Comparison of ENCODE assay signal across 1 cellular context in the genomic region with DNA sequence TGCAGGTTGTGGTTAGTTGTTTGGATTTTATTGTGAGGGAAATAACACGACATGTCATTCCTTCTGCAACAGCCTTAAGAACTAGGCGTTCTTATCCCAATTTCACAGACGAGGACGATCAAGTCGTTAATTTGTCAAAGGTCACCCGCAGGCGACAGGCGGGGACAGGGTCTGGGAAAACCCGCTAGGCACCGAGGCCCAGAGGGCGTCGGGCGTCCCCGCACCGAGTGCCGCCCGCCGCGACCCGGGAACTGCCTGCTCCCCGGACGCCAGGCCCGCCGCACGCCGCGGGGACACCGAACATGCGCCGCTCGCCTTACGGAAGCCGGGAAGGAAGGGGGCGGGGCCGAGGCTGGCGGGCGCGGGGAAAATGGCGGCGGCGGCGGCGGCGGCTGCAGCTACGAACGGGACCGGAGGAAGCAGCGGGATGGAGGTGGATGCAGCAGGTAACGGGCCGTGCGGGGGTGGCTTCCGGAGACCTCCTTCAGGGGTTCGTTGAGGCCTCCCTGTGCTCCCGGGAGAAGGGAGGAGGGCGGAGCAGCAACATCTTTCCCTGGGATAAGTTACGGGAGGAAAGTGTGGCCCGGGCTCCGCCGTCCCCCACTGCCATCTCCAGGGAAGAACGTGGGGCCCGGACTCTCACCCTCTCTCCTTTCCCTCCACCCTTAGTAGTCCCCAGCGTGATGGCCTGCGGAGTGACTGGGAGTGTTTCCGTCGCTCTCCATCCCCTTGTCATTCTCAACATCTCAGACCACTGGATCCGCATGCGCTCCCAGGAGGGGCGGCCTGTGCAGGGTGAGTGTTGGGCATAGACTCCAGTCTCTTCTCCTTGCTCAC.
TF ChIP-seq lines count a peak whose summit lies in the region.

A gene (plus strand): TSS at position 349 of the 837 bp plus-strand sequence. CDS start 22 bp downstream, at position 371.

TF ChIP-seq in K562, 482 proteins besides CTCF, POLR2A, EP300 and RAD21 (continued from another document and continues in another):
- TF ChIP-seq ZNF184 (CRISPR knock-in tag; IDR thresholded peaks at IDR 0.05) (no peak), NFIX (CRISPR knock-in tag; IDR thresholded peaks at IDR 0.05; ENCODE audit: low read depth) (no peak), ARID1B (IDR thresholded peaks at IDR 0.05) (no peak), HLTF (IDR thresholded peaks at IDR 0.05) (0 out of 2 replicates have a peak, but pooled peaks have one; percentile 17), ZBTB17 (CRISPR knock-in tag; IDR thresholded peaks at IDR 0.05) (peak; percentile 82), ZNF311 (CRISPR knock-in tag; IDR thresholded peaks at IDR 0.05) (no peak), TGIF2 (CRISPR knock-in tag; IDR thresholded peaks at IDR 0.05) (peak; percentile 98; the same call in 1 of the 2 replicates), POLR2H (tag; IDR thresholded peaks at IDR 0.05; ENCODE audit: low read depth) (peak; percentile 91), MTA3 (IDR thresholded peaks at IDR 0.05; ENCODE audit: borderline replicate concordance) (peak; percentile 98), MAFG (tag; conservative IDR thresholded peaks at IDR 0.05) (no peak), ZNF75A (CRISPR knock-in tag; IDR thresholded peaks at IDR 0.05) (no peak), ZNF174 (CRISPR knock-in tag; IDR thresholded peaks at IDR 0.05) (no peak), CAMTA2 (CRISPR knock-in tag; conservative IDR thresholded peaks at IDR 0.05) (0 out of 2 replicates have a peak, but pooled peaks have one; percentile 8), MCM7 (IDR thresholded peaks at IDR 0.05) (no peak), KAT8 (IDR thresholded peaks at IDR 0.05; ENCODE audit: low read depth) (no peak), KLF16 (IDR thresholded peaks at IDR 0.05) (peak; percentile 50), EHMT2 (IDR thresholded peaks at IDR 0.05) (no peak), NFATC3 (IDR thresholded peaks at IDR 0.05) (no peak), FOXK1 (CRISPR knock-in tag; IDR thresholded peaks at IDR 0.05; ENCODE audit: borderline replicate concordance) (no peak), ZBTB7A (IDR thresholded peaks at IDR 0.05; ENCODE audit: borderline replicate concordance, control insufficient read depth, low read depth, low read length) (peak; percentile 52; the same call in 1 of the 2 replicates), POLR3A (IDR thresholded peaks at IDR 0.05; ENCODE audit: borderline replicate concordance, extremely low read depth, insufficient read depth, insufficient read length) (no peak), NONO (IDR thresholded peaks at IDR 0.05; ENCODE audit: low read depth in 2 of 2, low read length in 1 of 2) (peak; percentile 47 to 76; a peak in 2 of 4 replicates), ZNF24 (IDR thresholded peaks at IDR 0.05) (no peak; the same call in 1 of the 2 replicates), PRPF4 (IDR thresholded peaks at IDR 0.05; ENCODE audit: insufficient read depth, low read depth, low read length, poor library complexity, severe bottlenecking) (no peak), MYC (IDR thresholded peaks at IDR 0.05; ENCODE audit: low read depth, low read length) (peak; percentile 96), MYC (CRISPR knock-in tag; IDR thresholded peaks at IDR 0.05; ENCODE audit: borderline replicate concordance, low read depth) (peak; percentile 64; the same call in 1 of the 2 replicates), ZKSCAN8 (CRISPR knock-in tag; IDR thresholded peaks at IDR 0.05) (no peak), RUNX1 (IDR thresholded peaks at IDR 0.05; ENCODE audit: low read depth) (no peak)
- TF ChIP-seq, protein P1, sequence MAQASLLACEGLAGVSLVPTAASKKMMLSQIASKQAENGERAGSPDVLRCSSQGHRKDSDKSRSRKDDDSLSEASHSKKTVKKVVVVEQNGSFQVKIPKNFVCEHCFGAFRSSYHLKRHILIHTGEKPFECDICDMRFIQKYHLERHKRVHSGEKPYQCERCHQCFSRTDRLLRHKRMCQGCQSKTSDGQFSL (CRISPR knock-in tag; IDR thresholded peaks at IDR 0.05): no peak; the same call in none of the 2 replicates
- TF ChIP-seq, protein P1 (tag; IDR thresholded peaks at IDR 0.05): no peak; a peak in 1 of 4 replicates
- TF ChIP-seq, protein P2, sequence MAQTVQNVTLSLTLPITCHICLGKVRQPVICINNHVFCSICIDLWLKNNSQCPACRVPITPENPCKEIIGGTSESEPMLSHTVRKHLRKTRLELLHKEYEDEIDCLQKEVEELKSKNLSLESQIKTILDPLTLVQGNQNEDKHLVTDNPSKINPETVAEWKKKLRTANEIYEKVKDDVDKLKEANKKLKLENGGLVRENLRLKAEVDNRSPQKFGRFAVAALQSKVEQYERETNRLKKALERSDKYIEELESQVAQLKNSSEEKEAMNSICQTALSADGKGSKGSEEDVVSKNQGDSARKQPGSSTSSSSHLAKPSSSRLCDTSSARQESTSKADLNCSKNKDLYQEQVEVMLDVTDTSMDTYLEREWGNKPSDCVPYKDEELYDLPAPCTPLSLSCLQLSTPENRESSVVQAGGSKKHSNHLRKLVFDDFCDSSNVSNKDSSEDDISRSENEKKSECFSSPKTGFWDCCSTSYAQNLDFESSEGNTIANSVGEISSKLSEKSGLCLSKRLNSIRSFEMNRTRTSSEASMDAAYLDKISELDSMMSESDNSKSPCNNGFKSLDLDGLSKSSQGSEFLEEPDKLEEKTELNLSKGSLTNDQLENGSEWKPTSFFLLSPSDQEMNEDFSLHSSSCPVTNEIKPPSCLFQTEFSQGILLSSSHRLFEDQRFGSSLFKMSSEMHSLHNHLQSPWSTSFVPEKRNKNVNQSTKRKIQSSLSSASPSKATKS (CRISPR knock-in tag; IDR thresholded peaks at IDR 0.05): no peak
- TF ChIP-seq, protein P3, sequence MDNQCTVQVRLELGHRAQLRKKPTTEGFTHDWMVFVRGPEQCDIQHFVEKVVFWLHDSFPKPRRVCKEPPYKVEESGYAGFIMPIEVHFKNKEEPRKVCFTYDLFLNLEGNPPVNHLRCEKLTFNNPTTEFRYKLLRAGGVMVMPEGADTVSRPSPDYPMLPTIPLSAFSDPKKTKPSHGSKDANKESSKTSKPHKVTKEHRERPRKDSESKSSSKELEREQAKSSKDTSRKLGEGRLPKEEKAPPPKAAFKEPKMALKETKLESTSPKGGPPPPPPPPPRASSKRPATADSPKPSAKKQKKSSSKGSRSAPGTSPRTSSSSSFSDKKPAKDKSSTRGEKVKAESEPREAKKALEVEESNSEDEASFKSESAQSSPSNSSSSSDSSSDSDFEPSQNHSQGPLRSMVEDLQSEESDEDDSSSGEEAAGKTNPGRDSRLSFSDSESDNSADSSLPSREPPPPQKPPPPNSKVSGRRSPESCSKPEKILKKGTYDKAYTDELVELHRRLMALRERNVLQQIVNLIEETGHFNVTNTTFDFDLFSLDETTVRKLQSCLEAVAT (IDR thresholded peaks at IDR 0.05): no peak
- TF ChIP-seq, protein P4, sequence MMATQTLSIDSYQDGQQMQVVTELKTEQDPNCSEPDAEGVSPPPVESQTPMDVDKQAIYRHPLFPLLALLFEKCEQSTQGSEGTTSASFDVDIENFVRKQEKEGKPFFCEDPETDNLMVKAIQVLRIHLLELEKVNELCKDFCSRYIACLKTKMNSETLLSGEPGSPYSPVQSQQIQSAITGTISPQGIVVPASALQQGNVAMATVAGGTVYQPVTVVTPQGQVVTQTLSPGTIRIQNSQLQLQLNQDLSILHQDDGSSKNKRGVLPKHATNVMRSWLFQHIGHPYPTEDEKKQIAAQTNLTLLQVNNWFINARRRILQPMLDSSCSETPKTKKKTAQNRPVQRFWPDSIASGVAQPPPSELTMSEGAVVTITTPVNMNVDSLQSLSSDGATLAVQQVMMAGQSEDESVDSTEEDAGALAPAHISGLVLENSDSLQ (IDR thresholded peaks at IDR 0.05): 0 out of 2 replicates have a peak, but pooled peaks have one; percentile 20
- TF ChIP-seq, protein P5, sequence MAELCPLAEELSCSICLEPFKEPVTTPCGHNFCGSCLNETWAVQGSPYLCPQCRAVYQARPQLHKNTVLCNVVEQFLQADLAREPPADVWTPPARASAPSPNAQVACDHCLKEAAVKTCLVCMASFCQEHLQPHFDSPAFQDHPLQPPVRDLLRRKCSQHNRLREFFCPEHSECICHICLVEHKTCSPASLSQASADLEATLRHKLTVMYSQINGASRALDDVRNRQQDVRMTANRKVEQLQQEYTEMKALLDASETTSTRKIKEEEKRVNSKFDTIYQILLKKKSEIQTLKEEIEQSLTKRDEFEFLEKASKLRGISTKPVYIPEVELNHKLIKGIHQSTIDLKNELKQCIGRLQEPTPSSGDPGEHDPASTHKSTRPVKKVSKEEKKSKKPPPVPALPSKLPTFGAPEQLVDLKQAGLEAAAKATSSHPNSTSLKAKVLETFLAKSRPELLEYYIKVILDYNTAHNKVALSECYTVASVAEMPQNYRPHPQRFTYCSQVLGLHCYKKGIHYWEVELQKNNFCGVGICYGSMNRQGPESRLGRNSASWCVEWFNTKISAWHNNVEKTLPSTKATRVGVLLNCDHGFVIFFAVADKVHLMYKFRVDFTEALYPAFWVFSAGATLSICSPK (IDR thresholded peaks at IDR 0.05; ENCODE audit: borderline replicate concordance): no peak
- TF ChIP-seq, protein P6, sequence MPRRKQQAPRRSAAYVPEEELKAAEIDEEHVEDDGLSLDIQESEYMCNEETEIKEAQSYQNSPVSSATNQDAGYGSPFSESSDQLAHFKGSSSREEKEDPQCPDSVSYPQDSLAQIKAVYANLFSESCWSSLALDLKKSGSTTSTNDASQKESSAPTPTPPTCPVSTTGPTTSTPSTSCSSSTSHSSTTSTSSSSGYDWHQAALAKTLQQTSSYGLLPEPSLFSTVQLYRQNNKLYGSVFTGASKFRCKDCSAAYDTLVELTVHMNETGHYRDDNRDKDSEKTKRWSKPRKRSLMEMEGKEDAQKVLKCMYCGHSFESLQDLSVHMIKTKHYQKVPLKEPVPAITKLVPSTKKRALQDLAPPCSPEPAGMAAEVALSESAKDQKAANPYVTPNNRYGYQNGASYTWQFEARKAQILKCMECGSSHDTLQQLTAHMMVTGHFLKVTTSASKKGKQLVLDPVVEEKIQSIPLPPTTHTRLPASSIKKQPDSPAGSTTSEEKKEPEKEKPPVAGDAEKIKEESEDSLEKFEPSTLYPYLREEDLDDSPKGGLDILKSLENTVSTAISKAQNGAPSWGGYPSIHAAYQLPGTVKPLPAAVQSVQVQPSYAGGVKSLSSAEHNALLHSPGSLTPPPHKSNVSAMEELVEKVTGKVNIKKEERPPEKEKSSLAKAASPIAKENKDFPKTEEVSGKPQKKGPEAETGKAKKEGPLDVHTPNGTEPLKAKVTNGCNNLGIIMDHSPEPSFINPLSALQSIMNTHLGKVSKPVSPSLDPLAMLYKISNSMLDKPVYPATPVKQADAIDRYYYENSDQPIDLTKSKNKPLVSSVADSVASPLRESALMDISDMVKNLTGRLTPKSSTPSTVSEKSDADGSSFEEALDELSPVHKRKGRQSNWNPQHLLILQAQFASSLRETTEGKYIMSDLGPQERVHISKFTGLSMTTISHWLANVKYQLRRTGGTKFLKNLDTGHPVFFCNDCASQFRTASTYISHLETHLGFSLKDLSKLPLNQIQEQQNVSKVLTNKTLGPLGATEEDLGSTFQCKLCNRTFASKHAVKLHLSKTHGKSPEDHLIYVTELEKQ (CRISPR knock-in tag; IDR thresholded peaks at IDR 0.05): no peak
- TF ChIP-seq, protein P7, sequence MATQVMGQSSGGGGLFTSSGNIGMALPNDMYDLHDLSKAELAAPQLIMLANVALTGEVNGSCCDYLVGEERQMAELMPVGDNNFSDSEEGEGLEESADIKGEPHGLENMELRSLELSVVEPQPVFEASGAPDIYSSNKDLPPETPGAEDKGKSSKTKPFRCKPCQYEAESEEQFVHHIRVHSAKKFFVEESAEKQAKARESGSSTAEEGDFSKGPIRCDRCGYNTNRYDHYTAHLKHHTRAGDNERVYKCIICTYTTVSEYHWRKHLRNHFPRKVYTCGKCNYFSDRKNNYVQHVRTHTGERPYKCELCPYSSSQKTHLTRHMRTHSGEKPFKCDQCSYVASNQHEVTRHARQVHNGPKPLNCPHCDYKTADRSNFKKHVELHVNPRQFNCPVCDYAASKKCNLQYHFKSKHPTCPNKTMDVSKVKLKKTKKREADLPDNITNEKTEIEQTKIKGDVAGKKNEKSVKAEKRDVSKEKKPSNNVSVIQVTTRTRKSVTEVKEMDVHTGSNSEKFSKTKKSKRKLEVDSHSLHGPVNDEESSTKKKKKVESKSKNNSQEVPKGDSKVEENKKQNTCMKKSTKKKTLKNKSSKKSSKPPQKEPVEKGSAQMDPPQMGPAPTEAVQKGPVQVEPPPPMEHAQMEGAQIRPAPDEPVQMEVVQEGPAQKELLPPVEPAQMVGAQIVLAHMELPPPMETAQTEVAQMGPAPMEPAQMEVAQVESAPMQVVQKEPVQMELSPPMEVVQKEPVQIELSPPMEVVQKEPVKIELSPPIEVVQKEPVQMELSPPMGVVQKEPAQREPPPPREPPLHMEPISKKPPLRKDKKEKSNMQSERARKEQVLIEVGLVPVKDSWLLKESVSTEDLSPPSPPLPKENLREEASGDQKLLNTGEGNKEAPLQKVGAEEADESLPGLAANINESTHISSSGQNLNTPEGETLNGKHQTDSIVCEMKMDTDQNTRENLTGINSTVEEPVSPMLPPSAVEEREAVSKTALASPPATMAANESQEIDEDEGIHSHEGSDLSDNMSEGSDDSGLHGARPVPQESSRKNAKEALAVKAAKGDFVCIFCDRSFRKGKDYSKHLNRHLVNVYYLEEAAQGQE (CRISPR knock-in tag; IDR thresholded peaks at IDR 0.05; ENCODE audit: low read depth): peak; percentile 23; the same call in 1 of the 2 replicates
- TF ChIP-seq, protein P8, sequence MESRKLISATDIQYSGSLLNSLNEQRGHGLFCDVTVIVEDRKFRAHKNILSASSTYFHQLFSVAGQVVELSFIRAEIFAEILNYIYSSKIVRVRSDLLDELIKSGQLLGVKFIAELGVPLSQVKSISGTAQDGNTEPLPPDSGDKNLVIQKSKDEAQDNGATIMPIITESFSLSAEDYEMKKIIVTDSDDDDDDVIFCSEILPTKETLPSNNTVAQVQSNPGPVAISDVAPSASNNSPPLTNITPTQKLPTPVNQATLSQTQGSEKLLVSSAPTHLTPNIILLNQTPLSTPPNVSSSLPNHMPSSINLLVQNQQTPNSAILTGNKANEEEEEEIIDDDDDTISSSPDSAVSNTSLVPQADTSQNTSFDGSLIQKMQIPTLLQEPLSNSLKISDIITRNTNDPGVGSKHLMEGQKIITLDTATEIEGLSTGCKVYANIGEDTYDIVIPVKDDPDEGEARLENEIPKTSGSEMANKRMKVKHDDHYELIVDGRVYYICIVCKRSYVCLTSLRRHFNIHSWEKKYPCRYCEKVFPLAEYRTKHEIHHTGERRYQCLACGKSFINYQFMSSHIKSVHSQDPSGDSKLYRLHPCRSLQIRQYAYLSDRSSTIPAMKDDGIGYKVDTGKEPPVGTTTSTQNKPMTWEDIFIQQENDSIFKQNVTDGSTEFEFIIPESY (CRISPR knock-in tag; IDR thresholded peaks at IDR 0.05): peak; percentile 95
